In genomic region chr2:69767034-69767433, GRCh38 we compare ENCODE assay signal across 11 cellular contexts. TPM values are rescaled to one million over a fixed set of nuclear protein-coding genes. Genes with fewer than 3 reads are reported as not detected.
A peak's percentile ranks its signal among the peaks of the same experiment; 100 is the strongest.
DNase-seq lines count a peak whose midpoint lies in the region; TF ChIP-seq lines count a peak whose summit lies in the region.
"Had no signal": no experiment of that assay in that cellular context is flagged by ENCODE, and none has a peak within 500 bp of the region (broad histone marks: within the 10 kb centered on the region; RNA-seq: fewer than 3 reads in every experiment).

No MANE protein-coding gene starts in this region.

- DNase-seq in activated CD4-positive, alpha-beta memory T cell treated with anti-CD3 and anti-CD28 coated beads, Interleukin-2, amount 10 ng/mL, durations not matched to agents 7 days and 5 days: no peak
- DNase-seq in activated CD4-positive, alpha-beta memory T cell treated with anti-CD3 and anti-CD28 coated beads for 36 hours: no peak
- DNase-seq in breast epithelium (ENCODE audit: low spot score in 2 of 2) (no peak), lung microvascular endothelial cell (ENCODE audit: low read depth in 2 of 2) (peak; percentile 38 to 43), type B pancreatic cell (ENCODE audit: extremely low spot score, unreplicated experiment) (no peak), NCI-H774 (lab: John Stamatoyannopoulos, UW) (no peak), NAMALWA (ENCODE audit: low spot score) (no peak), NCI-H1436 (lab: John Stamatoyannopoulos, UW) (no peak)
- DNase-seq: ACHN; activated naive CD4-positive, alpha-beta T cell treated with anti-CD3 and anti-CD28 coated beads, Interleukin-2, amount 10 ng/mL, durations not matched to agents 7 days and 5 days; WERI-Rb-1 had no signal

- TF ChIP-seq CTCF in breast epithelium (IDR thresholded peaks at IDR 0.05) (no peak), type B pancreatic cell (conservative IDR thresholded peaks at IDR 0.05) (no peak)

- no peaks in the 10 kb centered on the region for H3K36me3 ChIP-seq in breast epithelium
- H3K36me3 ChIP-seq: WERI-Rb-1 had no signal

- POLR2A ChIA-PET in activated CD4-positive, alpha-beta memory T cell treated with anti-CD3 and anti-CD28 coated beads, Interleukin-2, amount 10 ng/mL, durations not matched to agents 7 days and 5 days (lab: Charles Lee): interaction anchor here (1.0 to 1.7 kb wide), 3 partner anchors 11 to 64 kb away, joined by 3 to 5 read pairs (median 4); partner anchors contain the start of gene ANXA4
- POLR2A ChIA-PET in activated CD4-positive, alpha-beta memory T cell treated with anti-CD3 and anti-CD28 coated beads for 36 hours (lab: Charles Lee): no interaction called here

- no peaks in the 10 kb centered on the region for H3K27me3 ChIP-seq in breast epithelium

- H3K9me3 ChIP-seq in breast epithelium: no peaks in the 10 kb centered on the region

- no peak for TF ChIP-seq POLR2A in breast epithelium (IDR thresholded peaks at IDR 0.05)

- no peak overlapping the region for H3K4me3 Mint-ChIP-seq in activated CD4-positive, alpha-beta memory T cell treated with anti-CD3 and anti-CD28 coated beads, Interleukin-2, amount 10 ng/mL, durations not matched to agents 7 days and 5 days
- no peak overlapping the region for H3K4me3 Mint-ChIP-seq in activated CD4-positive, alpha-beta memory T cell treated with anti-CD3 and anti-CD28 coated beads for 36 hours
- no peak overlapping the region for H3K4me3 Mint-ChIP-seq in type B pancreatic cell
- H3K4me3 Mint-ChIP-seq: activated naive CD4-positive, alpha-beta T cell treated with anti-CD3 and anti-CD28 coated beads, Interleukin-2, amount 10 ng/mL, durations not matched to agents 7 days and 5 days had no signal

- peak overlapping the region; percentile 62 to 65 for H3K27ac ChIP-seq in breast epithelium
- H3K27ac ChIP-seq: WERI-Rb-1 had no signal

- peak overlapping the region; percentile 16 for H3K27ac Mint-ChIP-seq in activated CD4-positive, alpha-beta memory T cell treated with anti-CD3 and anti-CD28 coated beads, Interleukin-2, amount 10 ng/mL, durations not matched to agents 7 days and 5 days
- H3K27ac Mint-ChIP-seq in activated CD4-positive, alpha-beta memory T cell treated with anti-CD3 and anti-CD28 coated beads for 36 hours: no peak overlapping the region
- H3K27ac Mint-ChIP-seq in type B pancreatic cell: peak overlapping the region; percentile 79

- H3K27me3 Mint-ChIP-seq in activated CD4-positive, alpha-beta memory T cell treated with anti-CD3 and anti-CD28 coated beads, Interleukin-2, amount 10 ng/mL, durations not matched to agents 7 days and 5 days: no peaks in the 10 kb centered on the region
- no peaks in the 10 kb centered on the region for H3K27me3 Mint-ChIP-seq in activated CD4-positive, alpha-beta memory T cell treated with anti-CD3 and anti-CD28 coated beads for 36 hours
- no peaks in the 10 kb centered on the region for H3K27me3 Mint-ChIP-seq in type B pancreatic cell
- H3K27me3 Mint-ChIP-seq: activated naive CD4-positive, alpha-beta T cell treated with anti-CD3 and anti-CD28 coated beads, Interleukin-2, amount 10 ng/mL, durations not matched to agents 7 days and 5 days had no signal

- H3K4me1 Mint-ChIP-seq in activated CD4-positive, alpha-beta memory T cell treated with anti-CD3 and anti-CD28 coated beads, Interleukin-2, amount 10 ng/mL, durations not matched to agents 7 days and 5 days: peaks cover 81% of the 10 kb centered on the region
- peaks cover 44% of the 10 kb centered on the region for H3K4me1 Mint-ChIP-seq in activated CD4-positive, alpha-beta memory T cell treated with anti-CD3 and anti-CD28 coated beads for 36 hours (ENCODE audit: low read depth)
- H3K4me1 Mint-ChIP-seq in type B pancreatic cell (ENCODE audit: unreplicated experiment): peaks cover 40% of the 10 kb centered on the region

- intact Hi-C loops in activated CD4-positive, alpha-beta memory T cell treated with anti-CD3 and anti-CD28 coated beads for 36 hours (cut with micrococcal nuclease): no loop called here
- intact Hi-C loops in breast epithelium (cut with DNase I; ENCODE audit: low total_unique reads): no loop called here

- H3K4me1 ChIP-seq in breast epithelium: peaks cover 0 to 26% of the 10 kb centered on the region in 2 donors

- H3K36me3 Mint-ChIP-seq in activated CD4-positive, alpha-beta memory T cell treated with anti-CD3 and anti-CD28 coated beads, Interleukin-2, amount 10 ng/mL, durations not matched to agents 7 days and 5 days (ENCODE audit: low read depth): peaks cover 30% of the 10 kb centered on the region
- H3K36me3 Mint-ChIP-seq in activated CD4-positive, alpha-beta memory T cell treated with anti-CD3 and anti-CD28 coated beads for 36 hours: no peaks in the 10 kb centered on the region
- peaks cover 16% of the 10 kb centered on the region for H3K36me3 Mint-ChIP-seq in type B pancreatic cell

- CTCF ChIA-PET in activated CD4-positive, alpha-beta memory T cell treated with anti-CD3 and anti-CD28 coated beads, Interleukin-2, amount 10 ng/mL, durations not matched to agents 7 days and 5 days (lab: Charles Lee): interaction anchor here (2.8 kb wide), 1 partner anchor 42 kb away, joined by 9 read pairs; no protein-coding TSS in a partner anchor
- CTCF ChIA-PET in activated CD4-positive, alpha-beta memory T cell treated with anti-CD3 and anti-CD28 coated beads for 36 hours (lab: Charles Lee): interaction anchor here (1.1 to 3.1 kb wide), 3 partner anchors 42 to 202 kb away, joined by 4 to 8 read pairs (median 6); no protein-coding TSS in a partner anchor

- H3K9me3 Mint-ChIP-seq in activated CD4-positive, alpha-beta memory T cell treated with anti-CD3 and anti-CD28 coated beads, Interleukin-2, amount 10 ng/mL, durations not matched to agents 7 days and 5 days: no peaks in the 10 kb centered on the region
- H3K9me3 Mint-ChIP-seq in activated CD4-positive, alpha-beta memory T cell treated with anti-CD3 and anti-CD28 coated beads for 36 hours: no peaks in the 10 kb centered on the region
- H3K9me3 Mint-ChIP-seq in type B pancreatic cell: peaks cover 4% of the 10 kb centered on the region
- H3K9me3 Mint-ChIP-seq: activated naive CD4-positive, alpha-beta T cell treated with anti-CD3 and anti-CD28 coated beads, Interleukin-2, amount 10 ng/mL, durations not matched to agents 7 days and 5 days had no signal

- H3K4me3 ChIP-seq in breast epithelium: no peak overlapping the region

RNA-seq across cellular contexts. Expression of gene ANXA4, which starts 25.1 kb away (rescaled TPM):
- total RNA-seq in activated CD4-positive, alpha-beta memory T cell treated with anti-CD3 and anti-CD28 coated beads, Interleukin-2, amount 10 ng/mL, durations not matched to agents 7 days and 5 days: 10 to 100 TPM; 86.9 to 90.4 TPM
- total RNA-seq in activated CD4-positive, alpha-beta memory T cell treated with anti-CD3 and anti-CD28 coated beads for 36 hours: 10 to 100 TPM; 41.3 to 43.2 TPM
- total RNA-seq in breast epithelium: 10 to 100 TPM; 61.6 to 77.1 (median 65.6) TPM
- 41.8 and 52.2 TPM in 2 replicates for total RNA-seq in lung microvascular endothelial cell
- total RNA-seq in type B pancreatic cell (ENCODE audit: low replicate concordance): 84.5 and 152 TPM in 2 replicates

Comparison
In these comparisons a context has a peak if more than half of its experiments do, and no peak if none do; other contexts are left out.
1. DNase-seq: peak in lung microvascular endothelial cell (2 of 2); none in activated CD4-positive, alpha-beta memory T cell treated with anti-CD3 and anti-CD28 coated beads, Interleukin-2, amount 10 ng/mL, durations not matched to agents 7 days and 5 days (single experiment), activated CD4-positive, alpha-beta memory T cell treated with anti-CD3 and anti-CD28 coated beads for 36 hours (single experiment), breast epithelium (0 of 2), type B pancreatic cell (single experiment), NCI-H774 (single experiment), NAMALWA (single experiment) and NCI-H1436 (single experiment).